In genomic region chr6:157430834-157431233, GRCh38 we compare ENCODE assay signal across 19 cellular contexts. TPM values are rescaled to one million over a fixed set of nuclear protein-coding genes. Genes with fewer than 3 reads are reported as not detected.
A peak's percentile ranks its signal among the peaks of the same experiment; 100 is the strongest.
DNase-seq lines count a peak whose midpoint lies in the region; ATAC-seq, FAIRE-seq and TF ChIP-seq lines count a peak whose summit lies in the region.
"Had no signal": no experiment of that assay in that cellular context is flagged by ENCODE, and none has a peak within 500 bp of the region (broad histone marks: within the 10 kb centered on the region; RNA-seq: fewer than 3 reads in every experiment).

No MANE protein-coding gene starts in this region.

- no peaks in the 10 kb centered on the region for H3K27me3 ChIP-seq in Caco-2 (replicated peaks; ENCODE audit: control insufficient read depth, insufficient read depth, low read length)
- H3K27me3 ChIP-seq: esophagus squamous epithelium, hepatocyte, transverse colon had no signal

- H3K4me1 Mint-ChIP-seq in Caco-2 (ENCODE audit: low read depth, unreplicated experiment): peaks cover 60% of the 10 kb centered on the region

- H3K36me3 Mint-ChIP-seq in Caco-2 (ENCODE audit: insufficient read depth, unreplicated experiment): peaks cover 10% of the 10 kb centered on the region
- H3K36me3 Mint-ChIP-seq: naive thymus-derived CD4-positive, alpha-beta T cell had no signal

- CTCF ChIA-PET in Caco-2 (lab: Charles Lee): interaction anchor here (0.8 kb wide), 1 partner anchor 516 kb away, joined by 4 read pairs; no protein-coding TSS in a partner anchor

- no peak overlapping the region for H3K4me3 ChIP-seq in Caco-2 (ENCODE audit: low read depth, low read length)
- H3K4me3 ChIP-seq: esophagus squamous epithelium, hepatocyte, transverse colon had no signal

- intact Hi-C loops in Caco-2 (cut with micrococcal nuclease; ENCODE audit: unreplicated experiment): no loop called here

- TF ChIP-seq CTCF in Caco-2 (IDR thresholded peaks at IDR 0.05; ENCODE audit: insufficient read depth in 1 of 2, low read depth in 1 of 2, low read length in 1 of 2, severe bottlenecking in 1 of 2, unreplicated experiment in 1 of 2) (no peak), omental fat pad (IDR thresholded peaks at IDR 0.05) (no peak), D721Med (IDR thresholded peaks at IDR 0.05; ENCODE audit: insufficient read depth, missing control alignments) (no peak)

- H3K9me3 ChIP-seq in Caco-2: no peaks in the 10 kb centered on the region
- H3K9me3 ChIP-seq: esophagus squamous epithelium, transverse colon had no signal

- BruUV-seq in Caco-2 (replicated peaks; lab: Mats Ljungman, UMichigan): no TSS peak

- no peak for DNase-seq in Caco-2
- peak; percentile 9 for DNase-seq in NCI-H524 treated with DMSO at 0.1 percent for 48 hours (lab: John Stamatoyannopoulos, UW)
- no peak for DNase-seq in omental fat pad (ENCODE audit: low spot score)
- no peak for DNase-seq in D721Med (ENCODE audit: insufficient read length, low spot score)
- DNase-seq in activated CD4-positive, CD25-positive, alpha-beta regulatory T cell treated with anti-CD3 and anti-CD28 coated beads, Interleukin-2, amount 50 U/mL, for 72 hours: no peak
- DNase-seq: activated CD4-positive, alpha-beta T cell treated with anti-CD3 and anti-CD28 coated beads for 4 hours; dermis blood vessel endothelial cell; esophagus squamous epithelium; GOT3; IMR-90; MV-4-11; naive thymus-derived CD4-positive, alpha-beta T cell; transverse colon had no signal

- peak overlapping the region; percentile 42 for H3K27ac Mint-ChIP-seq in Caco-2 (ENCODE audit: unreplicated experiment)
- H3K27ac Mint-ChIP-seq: naive thymus-derived CD4-positive, alpha-beta T cell had no signal

- H3K4me3 Mint-ChIP-seq in Caco-2 (ENCODE audit: unreplicated experiment): peak overlapping the region; percentile 44
- H3K4me3 Mint-ChIP-seq: naive thymus-derived CD4-positive, alpha-beta T cell had no signal

- H3K36me3 ChIP-seq in Caco-2 (ENCODE audit: control insufficient read depth, insufficient read depth, low read length): no peaks in the 10 kb centered on the region; the same call in 1 of the 2 replicates
- H3K36me3 ChIP-seq: esophagus squamous epithelium, transverse colon had no signal

- FAIRE-seq in islet of Langerhans (lab: Jason Lieb, UNC) (peak; percentile 62), D721Med (lab: Jason Lieb, UNC) (no peak)
- FAIRE-seq: astrocyte, GM18507 had no signal

- H3K4me1 ChIP-seq in Caco-2: peaks cover 32% of the 10 kb centered on the region

- POLR2A ChIA-PET in Caco-2 (lab: Charles Lee): no interaction called here

- no peaks in the 10 kb centered on the region for H3K9me3 Mint-ChIP-seq in Caco-2 (ENCODE audit: unreplicated experiment)
- H3K9me3 Mint-ChIP-seq: naive thymus-derived CD4-positive, alpha-beta T cell had no signal

- no peaks in the 10 kb centered on the region for H3K27me3 Mint-ChIP-seq in Caco-2 (ENCODE audit: insufficient read depth, unreplicated experiment)

- ATAC-seq in GM19043 (IDR thresholded peaks at IDR 0.05; ENCODE audit: low read depth, unreplicated experiment) (peak; percentile 63), HG02973 (IDR thresholded peaks at IDR 0.05; ENCODE audit: unreplicated experiment) (no peak), omental fat pad (ENCODE audit: low FRiP score) (no peak)
- ATAC-seq: naive thymus-derived CD4-positive, alpha-beta T cell had no signal

RNA-seq across cellular contexts. Expression of gene ZDHHC14, which starts 49.8 kb away (rescaled TPM):
- total RNA-seq in Caco-2 (2022) (22.1 and 23.6 TPM in 2 replicates), omental fat pad (10 to 100 TPM in 1 of 4 donors, 1 to 10 TPM in 3; 5.6 to 13.7 (median 6.9) TPM)
